ENCODE assay signal across 23 cellular contexts in the genomic region with DNA sequence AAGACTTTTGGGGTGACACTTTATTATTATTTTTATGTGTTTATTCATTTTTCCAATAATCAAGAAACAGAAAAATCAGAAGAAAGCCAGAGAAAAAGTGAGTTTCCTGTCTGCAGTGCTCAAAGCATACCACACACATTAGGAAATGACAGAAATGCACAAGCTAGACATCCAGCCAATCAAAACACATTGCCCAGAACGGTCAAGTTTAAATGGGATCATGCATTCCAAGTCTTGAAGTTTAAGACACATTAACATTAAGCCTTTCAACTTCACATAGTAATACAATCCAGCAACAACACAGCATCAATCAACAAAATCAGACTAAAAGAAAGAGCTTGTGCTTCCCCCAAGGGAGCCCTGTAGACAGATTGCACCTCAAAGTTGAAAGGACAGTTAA. TPM values are rescaled to one million over a fixed set of nuclear protein-coding genes. Genes with fewer than 3 reads are reported as not detected.
DNase-seq lines count a peak whose midpoint lies in the region; TF ChIP-seq lines count a peak whose summit lies in the region.
"Had no signal": no experiment of that assay in that cellular context is flagged by ENCODE, and none has a peak within 500 bp of the region (broad histone marks: within the 10 kb centered on the region; RNA-seq: fewer than 3 reads in every experiment).

No MANE protein-coding gene starts in this region.

- H3K4me1 Mint-ChIP-seq in activated CD4-positive, alpha-beta memory T cell treated with anti-CD3 and anti-CD28 coated beads, Interleukin-2, amount 10 ng/mL, durations not matched to agents 7 days and 5 days: no peaks in the 10 kb centered on the region
- H3K4me1 Mint-ChIP-seq in activated naive CD4-positive, alpha-beta T cell treated with anti-CD3 and anti-CD28 coated beads for 36 hours (ENCODE audit: low read depth): no peaks in the 10 kb centered on the region
- H3K4me1 Mint-ChIP-seq: activated naive CD8-positive, alpha-beta T cell treated with anti-CD3 and anti-CD28 coated beads, Interleukin-2, amount 10 ng/mL, durations not matched to agents 7 days and 5 days had no signal

- H3K9me3 Mint-ChIP-seq in activated CD4-positive, alpha-beta memory T cell treated with anti-CD3 and anti-CD28 coated beads, Interleukin-2, amount 10 ng/mL, durations not matched to agents 7 days and 5 days: no peaks in the 10 kb centered on the region
- no peaks in the 10 kb centered on the region for H3K9me3 Mint-ChIP-seq in activated naive CD4-positive, alpha-beta T cell treated with anti-CD3 and anti-CD28 coated beads for 36 hours
- H3K9me3 Mint-ChIP-seq: activated naive CD8-positive, alpha-beta T cell treated with anti-CD3 and anti-CD28 coated beads, Interleukin-2, amount 10 ng/mL, durations not matched to agents 7 days and 5 days; natural killer cell treated with Interleukin-12 subunit alpha and Interleukin-12 subunit beta and Interleukin-15 and Interleukin-18, amount 100 ng/mL, for 72 hours had no signal

- no peak overlapping the region for H3K4me3 Mint-ChIP-seq in activated CD4-positive, alpha-beta memory T cell treated with anti-CD3 and anti-CD28 coated beads, Interleukin-2, amount 10 ng/mL, durations not matched to agents 7 days and 5 days
- H3K4me3 Mint-ChIP-seq in activated naive CD4-positive, alpha-beta T cell treated with anti-CD3 and anti-CD28 coated beads for 36 hours: no peak overlapping the region
- H3K4me3 Mint-ChIP-seq: activated CD8-positive, alpha-beta T cell treated with anti-CD3 and anti-CD28 coated beads, Interleukin-2, amount 10 ng/mL, durations not matched to agents 7 days and 5 days; activated naive CD8-positive, alpha-beta T cell treated with anti-CD3 and anti-CD28 coated beads, Interleukin-2, amount 10 ng/mL, durations not matched to agents 7 days and 5 days; natural killer cell treated with Interleukin-12 subunit alpha and Interleukin-12 subunit beta and Interleukin-15 and Interleukin-18, amount 100 ng/mL, for 72 hours had no signal

- peaks cover 36% of the 10 kb centered on the region for H3K27me3 Mint-ChIP-seq in activated CD4-positive, alpha-beta memory T cell treated with anti-CD3 and anti-CD28 coated beads, Interleukin-2, amount 10 ng/mL, durations not matched to agents 7 days and 5 days
- peaks cover 9% of the 10 kb centered on the region for H3K27me3 Mint-ChIP-seq in activated naive CD4-positive, alpha-beta T cell treated with anti-CD3 and anti-CD28 coated beads for 36 hours (ENCODE audit: low read depth)

- H3K9ac ChIP-seq in adipocyte (ENCODE audit: low read length): peak overlapping the region; percentile 24

- H3K4me3 ChIP-seq in adipocyte (ENCODE audit: low read length): no peak overlapping the region
- no peak overlapping the region for H3K4me3 ChIP-seq in esophagus squamous epithelium
- H3K4me3 ChIP-seq: right atrium auricular region, stomach had no signal

- no peak for TF ChIP-seq CTCF in esophagus squamous epithelium (IDR thresholded peaks at IDR 0.05)

- H3K36me3 Mint-ChIP-seq in activated CD4-positive, alpha-beta memory T cell treated with anti-CD3 and anti-CD28 coated beads, Interleukin-2, amount 10 ng/mL, durations not matched to agents 7 days and 5 days (ENCODE audit: low read depth): no peaks in the 10 kb centered on the region
- H3K36me3 Mint-ChIP-seq in activated naive CD4-positive, alpha-beta T cell treated with anti-CD3 and anti-CD28 coated beads for 36 hours (ENCODE audit: low read depth): no peaks in the 10 kb centered on the region
- H3K36me3 Mint-ChIP-seq: activated naive CD8-positive, alpha-beta T cell treated with anti-CD3 and anti-CD28 coated beads, Interleukin-2, amount 10 ng/mL, durations not matched to agents 7 days and 5 days; natural killer cell treated with Interleukin-12 subunit alpha and Interleukin-12 subunit beta and Interleukin-15 and Interleukin-18, amount 100 ng/mL, for 72 hours had no signal

- no peaks in the 10 kb centered on the region for H3K36me3 ChIP-seq in adipocyte (ENCODE audit: control insufficient read depth, insufficient read depth, low read length, severe bottlenecking)
- H3K36me3 ChIP-seq in esophagus squamous epithelium: no peaks in the 10 kb centered on the region
- H3K36me3 ChIP-seq: right atrium auricular region, stomach, WERI-Rb-1 had no signal

- intact Hi-C loops in esophagus squamous epithelium (cut with DNase I): no loop called here
- intact Hi-C loops in activated naive CD4-positive, alpha-beta T cell treated with anti-CD3 and anti-CD28 coated beads for 36 hours (cut with micrococcal nuclease): no loop called here

- POLR2A ChIA-PET in activated CD4-positive, alpha-beta memory T cell treated with anti-CD3 and anti-CD28 coated beads, Interleukin-2, amount 10 ng/mL, durations not matched to agents 7 days and 5 days (lab: Charles Lee): no interaction called here

- H3K4me1 ChIP-seq in adipocyte (ENCODE audit: control insufficient read depth, insufficient read depth, low read length): peaks cover 64% of the 10 kb centered on the region
- H3K4me1 ChIP-seq in esophagus squamous epithelium: peaks cover 0 to 38% (median 16%) of the 10 kb centered on the region in 3 donors
- H3K4me1 ChIP-seq: Caco-2 had no signal

- 17 to 20% methylated on average over 1 of the region's 1 CpG for WGBS in esophagus squamous epithelium, 2 donors

- H3K27ac Mint-ChIP-seq in activated CD4-positive, alpha-beta memory T cell treated with anti-CD3 and anti-CD28 coated beads, Interleukin-2, amount 10 ng/mL, durations not matched to agents 7 days and 5 days: no peak overlapping the region
- H3K27ac Mint-ChIP-seq in activated naive CD4-positive, alpha-beta T cell treated with anti-CD3 and anti-CD28 coated beads for 36 hours: no peak overlapping the region
- H3K27ac Mint-ChIP-seq: activated CD8-positive, alpha-beta T cell treated with anti-CD3 and anti-CD28 coated beads, Interleukin-2, amount 10 ng/mL, durations not matched to agents 7 days and 5 days; activated naive CD8-positive, alpha-beta T cell treated with anti-CD3 and anti-CD28 coated beads, Interleukin-2, amount 10 ng/mL, durations not matched to agents 7 days and 5 days; natural killer cell treated with Interleukin-12 subunit alpha and Interleukin-12 subunit beta and Interleukin-15 and Interleukin-18, amount 100 ng/mL, for 72 hours had no signal

- no peaks in the 10 kb centered on the region for H3K27me3 ChIP-seq in adipocyte (replicated peaks; ENCODE audit: control insufficient read depth, insufficient read depth, low read length)
- no peaks in the 10 kb centered on the region for H3K27me3 ChIP-seq in esophagus squamous epithelium
- H3K27me3 ChIP-seq: right atrium auricular region, stomach had no signal

- H3K9me3 ChIP-seq in adipocyte (ENCODE audit: control insufficient read depth, low read length) (no peaks in the 10 kb centered on the region), esophagus squamous epithelium (no peaks in the 10 kb centered on the region)
- H3K9me3 ChIP-seq: Caco-2, right atrium auricular region, stomach had no signal

- peak; percentile 42 for DNase-seq in AG20443 (ENCODE audit: low spot score)
- DNase-seq in adipocyte (ENCODE audit: low read depth): peak; percentile 84
- peak; percentile 85 for DNase-seq in fibroblast of peridontal ligament (ENCODE audit: extremely low read depth)
- peak; percentile 48 for DNase-seq in renal cortical epithelial cell (ENCODE audit: low read depth)
- no peak for DNase-seq in activated CD4-positive, alpha-beta memory T cell treated with anti-CD3 and anti-CD28 coated beads, Interleukin-2, amount 10 ng/mL, durations not matched to agents 7 days and 5 days
- no peak for DNase-seq in esophagus squamous epithelium (lab: John Stamatoyannopoulos, UW)
- no peak for DNase-seq in HUDEP-2 (lab: John Stamatoyannopoulos, UW; ENCODE audit: unreplicated experiment in 76 of 76)
- DNase-seq in activated naive CD4-positive, alpha-beta T cell treated with anti-CD3 and anti-CD28 coated beads for 36 hours: no peak
- DNase-seq: activated CD8-positive, alpha-beta T cell treated with anti-CD3 and anti-CD28 coated beads, Interleukin-2, amount 10 ng/mL, durations not matched to agents 7 days and 5 days; activated naive CD8-positive, alpha-beta T cell treated with anti-CD3 and anti-CD28 coated beads, Interleukin-2, amount 10 ng/mL, durations not matched to agents 7 days and 5 days; AML-193; Caco-2; cerebellar nuclear complex; mammary epithelial cell; MM.1S; NCI-H1694; NCI-H446 treated with DMSO at 0.1 percent for 48 hours; SHP77; stomach; WERI-Rb-1 had no signal

- no peak overlapping the region for H3K27ac ChIP-seq in esophagus squamous epithelium
- H3K27ac ChIP-seq: right atrium auricular region, stomach, WERI-Rb-1 had no signal

- TF ChIP-seq POLR2A in esophagus squamous epithelium (IDR thresholded peaks at IDR 0.05): no peak

- CTCF ChIA-PET in activated CD4-positive, alpha-beta memory T cell treated with anti-CD3 and anti-CD28 coated beads, Interleukin-2, amount 10 ng/mL, durations not matched to agents 7 days and 5 days (lab: Charles Lee): interaction anchor here (1.3 kb wide), 1 partner anchor 11 kb away, joined by 3 read pairs; no protein-coding TSS in a partner anchor
- CTCF ChIA-PET in activated naive CD4-positive, alpha-beta T cell treated with anti-CD3 and anti-CD28 coated beads for 36 hours (lab: Charles Lee): interaction anchor here (3.8 kb wide), 1 partner anchor 12 kb away, joined by 31 read pairs; no protein-coding TSS in a partner anchor

RNA-seq across cellular contexts. Expression of a gene that starts 28.7 kb away (rescaled TPM):
- total RNA-seq in renal cortical epithelial cell: 0.10 and 0.17 TPM in 2 replicates
- total RNA-seq in activated CD4-positive, alpha-beta memory T cell treated with anti-CD3 and anti-CD28 coated beads, Interleukin-2, amount 10 ng/mL, durations not matched to agents 7 days and 5 days: under 1 TPM in 1 of 2 experiments, not detected in 1; 0.08 TPM
- 10 to 100 TPM in 1 of 4 donors, 1 to 10 TPM in 3; 1.1 to 11.3 (median 6.3) TPM for total RNA-seq in esophagus squamous epithelium
- total RNA-seq in activated naive CD4-positive, alpha-beta T cell treated with anti-CD3 and anti-CD28 coated beads for 36 hours: not detected
- total RNA-seq: activated CD8-positive, alpha-beta T cell treated with anti-CD3 and anti-CD28 coated beads, Interleukin-2, amount 10 ng/mL, durations not matched to agents 7 days and 5 days; activated naive CD8-positive, alpha-beta T cell treated with anti-CD3 and anti-CD28 coated beads, Interleukin-2, amount 10 ng/mL, durations not matched to agents 7 days and 5 days; Caco-2; T-helper 1 cell treated with Interleukin-12 subunit alpha and Interleukin-12 subunit beta and Interleukin-4 antibody, amounts not matched to agents 30 ng/mL and 1 ng/mL, for 36 hours had no signal

RNA-seq across cellular contexts. Expression of a gene that starts 55.1 kb away (rescaled TPM):
- total RNA-seq in renal cortical epithelial cell (not detected in 2 replicates), esophagus squamous epithelium (not detected)
- not detected for total RNA-seq in activated CD4-positive, alpha-beta memory T cell treated with anti-CD3 and anti-CD28 coated beads, Interleukin-2, amount 10 ng/mL, durations not matched to agents 7 days and 5 days
- total RNA-seq in activated naive CD4-positive, alpha-beta T cell treated with anti-CD3 and anti-CD28 coated beads for 36 hours: not detected
- total RNA-seq: activated CD8-positive, alpha-beta T cell treated with anti-CD3 and anti-CD28 coated beads, Interleukin-2, amount 10 ng/mL, durations not matched to agents 7 days and 5 days; activated naive CD8-positive, alpha-beta T cell treated with anti-CD3 and anti-CD28 coated beads, Interleukin-2, amount 10 ng/mL, durations not matched to agents 7 days and 5 days; Caco-2; mammary epithelial cell; natural killer cell treated with Interleukin-12 subunit alpha and Interleukin-12 subunit beta and Interleukin-15 and Interleukin-18, amount 100 ng/mL, for 72 hours; right atrium auricular region; stomach; T-helper 1 cell treated with Interleukin-12 subunit alpha and Interleukin-12 subunit beta and Interleukin-4 antibody, amounts not matched to agents 30 ng/mL and 1 ng/mL, for 36 hours had no signal

Comparison
In these comparisons a context has a peak if more than half of its experiments do, and no peak if none do; other contexts are left out.
1. DNase-seq: peak in AG20443 (single experiment), adipocyte (single experiment), fibroblast of peridontal ligament (single experiment) and renal cortical epithelial cell (single experiment); none in activated CD4-positive, alpha-beta memory T cell treated with anti-CD3 and anti-CD28 coated beads, Interleukin-2, amount 10 ng/mL, durations not matched to agents 7 days and 5 days (single experiment), esophagus squamous epithelium (single experiment), HUDEP-2 (0 of 76) and activated naive CD4-positive, alpha-beta T cell treated with anti-CD3 and anti-CD28 coated beads for 36 hours (single experiment).